In genomic region chr6:142871910-142872331, GRCh38 we compare ENCODE assay signal across 7 cellular contexts.
DNase-seq lines count a peak whose midpoint lies in the region; ATAC-seq and TF ChIP-seq lines count a peak whose summit lies in the region.

No MANE protein-coding gene starts in this region.

- DNase-seq in SK-MEL-5 (ENCODE audit: low read depth, low spot score) (peak; percentile 97), chondrocyte (ENCODE audit: low spot score) (no peak), mesenchymal stem cell (peak; percentile 94), NCI-H345 (lab: John Stamatoyannopoulos, UW) (no peak), thyroid gland (no peak)

- no peak overlapping the region for H3K4me3 Mint-ChIP-seq in chondrocyte (ENCODE audit: unreplicated experiment)

- no peak overlapping the region for H2BK120ac ChIP-seq in mesenchymal stem cell (ENCODE audit: low read depth, low read length)

- intact Hi-C loops in thyroid gland (cut with DNase I): no loop called here

- H4K91ac ChIP-seq in mesenchymal stem cell (ENCODE audit: low read length): no peak overlapping the region

- no peaks in the 10 kb centered on the region for H3K9me3 ChIP-seq in mesenchymal stem cell (ENCODE audit: control insufficient read depth, low read length)
- no peaks in the 10 kb centered on the region for H3K9me3 ChIP-seq in thyroid gland

- TF ChIP-seq POLR2A in thyroid gland (IDR thresholded peaks at IDR 0.05): no peak

- WGBS in mesenchymal stem cell: 27% methylated on average over 4 of the region's 4 CpGs
- 60 to 68% methylated on average over 4 of the region's 4 CpGs for WGBS in thyroid gland, 2 donors

- H3K27me3 Mint-ChIP-seq in chondrocyte (ENCODE audit: low read depth): no peaks in the 10 kb centered on the region

- H3K36me3 Mint-ChIP-seq in chondrocyte (ENCODE audit: low read depth): no peaks in the 10 kb centered on the region

- H2BK5ac ChIP-seq in mesenchymal stem cell (ENCODE audit: low read depth, low read length, poor library complexity, severe bottlenecking): no peak overlapping the region

- no peak overlapping the region for H2AFZ ChIP-seq in mesenchymal stem cell (ENCODE audit: low read depth, low read length)

- no peak overlapping the region for H3K4ac ChIP-seq in mesenchymal stem cell (ENCODE audit: low read depth in 1 of 2, low read length in 2 of 2)

- H3K27ac ChIP-seq in mesenchymal stem cell (ENCODE audit: low read length, poor library complexity, severe bottlenecking) (peak overlapping the region; percentile 73), thyroid gland (no peak overlapping the region)

- H3K23ac ChIP-seq in mesenchymal stem cell (ENCODE audit: low read length in 2 of 2): no peak overlapping the region

- ATAC-seq in GM18861 (IDR thresholded peaks at IDR 0.05; ENCODE audit: unreplicated experiment): peak; percentile 91
- ATAC-seq in HG02852 (IDR thresholded peaks at IDR 0.05; ENCODE audit: unreplicated experiment): peak; percentile 96

- H3K18ac ChIP-seq in mesenchymal stem cell (ENCODE audit: low read depth in 1 of 2, low read length in 2 of 2): no peak overlapping the region

- H4K8ac ChIP-seq in mesenchymal stem cell (ENCODE audit: low read length): no peak overlapping the region

- H3K9me3 Mint-ChIP-seq in chondrocyte (ENCODE audit: low read depth): no peaks in the 10 kb centered on the region

- peaks cover 22% of the 10 kb centered on the region for H3K79me1 ChIP-seq in mesenchymal stem cell (replicated peaks; ENCODE audit: low read length, poor library complexity, severe bottlenecking)

- no peaks in the 10 kb centered on the region for H3K27me3 ChIP-seq in mesenchymal stem cell (ENCODE audit: control insufficient read depth in 1 of 2, insufficient read depth in 1 of 2, low read length in 2 of 2)
- no peaks in the 10 kb centered on the region for H3K27me3 ChIP-seq in thyroid gland

- peak overlapping the region; percentile 4 for H3K4me2 ChIP-seq in mesenchymal stem cell (ENCODE audit: low read length, poor library complexity, severe bottlenecking)

- H3K4me3 ChIP-seq in mesenchymal stem cell (ENCODE audit: insufficient read depth in 1 of 2, low read depth in 1 of 2, low read length in 2 of 2) (no peak overlapping the region), thyroid gland (replicated peaks in 1 of 3) (no peak overlapping the region)

- no peak overlapping the region for H2BK15ac ChIP-seq in mesenchymal stem cell (ENCODE audit: low read depth, poor library complexity, severe bottlenecking)

- H3K36me3 ChIP-seq in mesenchymal stem cell (ENCODE audit: control insufficient read depth in 1 of 2, insufficient read depth in 2 of 2, low read depth in 1 of 2, low read length in 2 of 2) (no peaks in the 10 kb centered on the region), thyroid gland (no peaks in the 10 kb centered on the region)

- TF ChIP-seq CTCF in chondrocyte (IDR thresholded peaks at IDR 0.05) (no peak), thyroid gland (IDR thresholded peaks at IDR 0.05) (no peak)

- H3K27ac Mint-ChIP-seq in chondrocyte (ENCODE audit: unreplicated experiment): peak overlapping the region; percentile 34

- H2BK12ac ChIP-seq in mesenchymal stem cell (ENCODE audit: low read length in 2 of 2): no peak overlapping the region

- in situ Hi-C loops in SK-MEL-5 (cut with HindIII; ENCODE audit: low pct_unique_long_range_greater_than_20kb, low sequenced_read_pairs): no loop called here

- no peak overlapping the region for H3K14ac ChIP-seq in mesenchymal stem cell (ENCODE audit: low read length in 2 of 2)

- H2AK5ac ChIP-seq in mesenchymal stem cell (ENCODE audit: low read length, severe bottlenecking): peak overlapping the region; percentile 4

- no peaks in the 10 kb centered on the region for H3K4me1 ChIP-seq in mesenchymal stem cell (ENCODE audit: control insufficient read depth, insufficient read depth, low read depth, low read length)
- peaks cover 11 to 12% of the 10 kb centered on the region in 2 donors for H3K4me1 ChIP-seq in thyroid gland

- peaks cover 29% of the 10 kb centered on the region for H3K4me1 Mint-ChIP-seq in chondrocyte (ENCODE audit: low read depth)

- peak overlapping the region; percentile 76 for H3K9ac ChIP-seq in mesenchymal stem cell (ENCODE audit: low read length)

Comparison
In these comparisons a context has a peak if more than half of its experiments do, and no peak if none do; other contexts are left out.
1. DNase-seq: peak in SK-MEL-5 (single experiment) and mesenchymal stem cell (single experiment); none in chondrocyte (single experiment), NCI-H345 (single experiment) and thyroid gland (0 of 2).